In genomic region chr17:57993471-57994365, GRCh38 we compare ENCODE assay signal across 9 cellular contexts. TPM values are rescaled to one million over a fixed set of nuclear protein-coding genes. Genes with fewer than 3 reads are reported as not detected.
DNase-seq lines count a peak whose midpoint lies in the region; ATAC-seq, FAIRE-seq and TF ChIP-seq lines count a peak whose summit lies in the region.
"Had no signal": no experiment of that assay in that cellular context is flagged by ENCODE, and none has a peak within 500 bp of the region (broad histone marks: within the 10 kb centered on the region; RNA-seq: fewer than 3 reads in every experiment).

No MANE protein-coding gene starts in this region.

- TF ChIP-seq RAD21 in GM12878 (IDR thresholded peaks at IDR 0.05; ENCODE audit: insufficient read depth, low read depth, low read length), result 0 out of 2 replicates have a peak, but pooled peaks have one; percentile 1

- no peaks in the 10 kb centered on the region for H3K9me3 Mint-ChIP-seq in activated CD4-positive, alpha-beta T cell treated with anti-CD3 and anti-CD28 coated beads, Interleukin-2, amount 10 ng/mL, durations not matched to agents 24 days and 14 days

- H3K4me3 Mint-ChIP-seq in activated CD4-positive, alpha-beta T cell treated with anti-CD3 and anti-CD28 coated beads, Interleukin-2, amount 10 ng/mL, durations not matched to agents 24 days and 14 days, result no peak overlapping the region

- H3K9ac ChIP-seq in GM12878 (ENCODE audit: control insufficient read depth, insufficient read depth, low read length), result no peak overlapping the region
- H3K9ac ChIP-seq in skeletal muscle satellite cell (ENCODE audit: low read depth, low read length), result peak overlapping the region; percentile 2

- H3K36me3 ChIP-seq in GM12878 (ENCODE audit: control insufficient read depth in 2 of 2, insufficient read depth in 2 of 2, low read length in 1 of 2) (peaks cover 0 to 16% of the 10 kb centered on the region in 2 experiments; a peak in 3 of 4 replicates), skeletal muscle satellite cell (ENCODE audit: insufficient read depth, low read length) (peaks cover 25% of the 10 kb centered on the region)

- WGBS in GM12878 (ENCODE audit: insufficient coverage, insufficient replicate concordance, low lambda C conversion rate, missing lambda C conversion rate), result 20% methylated on average over 3 of the region's 3 CpGs

- no peak; a peak in 1 of 4 replicates for TF ChIP-seq EP300 in GM12878 (IDR thresholded peaks at IDR 0.05; ENCODE audit: borderline replicate concordance in 1 of 2, control insufficient read depth in 1 of 2, low read depth in 2 of 2, low read length in 2 of 2)

- H4K20me1 ChIP-seq in GM12878 (ENCODE audit: control insufficient read depth, insufficient read depth), result no peaks in the 10 kb centered on the region

- H3K27me3 ChIP-seq in GM12878 (replicated peaks in 1 of 2; ENCODE audit: control insufficient read depth in 2 of 2, insufficient read depth in 2 of 2, low read length in 1 of 2) (no peaks in the 10 kb centered on the region), skeletal muscle satellite cell (ENCODE audit: control insufficient read depth, insufficient read depth, low read length) (no peaks in the 10 kb centered on the region)

- no peak overlapping the region for H2AFZ ChIP-seq in GM12878 (ENCODE audit: control insufficient read depth, low read depth, low read length)

- H3K9me3 ChIP-seq in GM12878 (replicated peaks; ENCODE audit: control insufficient read depth, insufficient read depth, low read length) (no peaks in the 10 kb centered on the region), skeletal muscle satellite cell (replicated peaks; ENCODE audit: low read length) (no peaks in the 10 kb centered on the region)

- H3K4me3 ChIP-seq in GM12878 (no peak overlapping the region), skeletal muscle satellite cell (ENCODE audit: low read length) (no peak overlapping the region)

- no peaks in the 10 kb centered on the region for H3K27me3 Mint-ChIP-seq in activated CD4-positive, alpha-beta T cell treated with anti-CD3 and anti-CD28 coated beads, Interleukin-2, amount 10 ng/mL, durations not matched to agents 24 days and 14 days

- no TSS peak for BruUV-seq in GM12878 (replicated peaks; lab: Mats Ljungman, UMichigan)

- in situ Hi-C loops in GM12878 (cut with MboI), result loop anchor here (10.0 kb wide), 1 partner anchor 99 kb away; no protein-coding TSS in a partner anchor

- no peaks in the 10 kb centered on the region; the same call in 1 of the 2 replicates for H3K79me2 ChIP-seq in GM12878 (ENCODE audit: control insufficient read depth, insufficient read depth, low read length)

- CTCF ChIA-PET in GM12878 (lab: Yijun Ruan, JAX), result interaction anchor here (0.7 to 19.6 kb wide), 19 partner anchors 9 to 160 kb away, joined by 3 to 708 read pairs (median 4); partner anchors contain the start of genes MRPS23 and SRSF1

- intact Hi-C loops in activated CD4-positive, alpha-beta T cell treated with anti-CD3 and anti-CD28 coated beads, Interleukin-2, amount 10 ng/mL, durations not matched to agents 24 days and 14 days (cut with micrococcal nuclease), result loop anchor here (2.0 kb wide), 1 partner anchor 135 kb away; no protein-coding TSS in a partner anchor
- intact Hi-C loops in GM12878 (cut with micrococcal nuclease; ENCODE audit: unreplicated experiment), result loop anchor here (2.0 kb wide), 1 partner anchor 101 kb away; no protein-coding TSS in a partner anchor

- peak overlapping the region; percentile 78 for H3K27ac Mint-ChIP-seq in activated CD4-positive, alpha-beta T cell treated with anti-CD3 and anti-CD28 coated beads, Interleukin-2, amount 10 ng/mL, durations not matched to agents 24 days and 14 days

- no peak for TF ChIP-seq CTCF in GM12878 (IDR thresholded peaks at IDR 0.05 in 2 of 3, conservative IDR thresholded peaks at IDR 0.05 in 1 of 3; ENCODE audit: control insufficient read depth in 2 of 3, extremely low read depth in 1 of 3, insufficient read depth in 1 of 3, low read depth in 3 of 3, low read length in 3 of 3)

- peaks cover 43% of the 10 kb centered on the region for H3K4me1 Mint-ChIP-seq in activated CD4-positive, alpha-beta T cell treated with anti-CD3 and anti-CD28 coated beads, Interleukin-2, amount 10 ng/mL, durations not matched to agents 24 days and 14 days

- H3K4me1 ChIP-seq in GM12878 (ENCODE audit: control insufficient read depth, insufficient read depth, low read length) (peaks cover 22% of the 10 kb centered on the region), skeletal muscle satellite cell (ENCODE audit: control insufficient read depth, insufficient read depth, low read length) (peaks cover 10% of the 10 kb centered on the region)

- SMC1A ChIA-PET in GM12878 (lab: Charles Lee; ENCODE audit: uncharacterized antibody, unreplicated experiment), result interaction anchor here (0.5 to 12.0 kb wide), 23 partner anchors 8 to 144 kb away, joined by 3 to 341 read pairs (median 5); partner anchors contain the start of gene MRPS23

- no peak for DNase-seq in activated CD4-positive, alpha-beta T cell treated with anti-CD3 and anti-CD28 coated beads, Interleukin-2, amount 10 ng/mL, durations not matched to agents 24 days and 14 days
- DNase-seq in activated CD4-positive, alpha-beta T cell treated with anti-CD3 and anti-CD28 coated beads for 48 hours, result no peak
- DNase-seq in NCI-H2227 (lab: John Stamatoyannopoulos, UW; ENCODE audit: unreplicated experiment), result peak; percentile 33
- DNase-seq in GM12878 (ENCODE audit: low read depth, low spot score), result no peak
- DNase-seq in activated gamma-delta T cell treated with Interleukin-2 at 50 U/mL for 16 hours, result no peak
- no peak for DNase-seq in NCI-H128 (lab: John Stamatoyannopoulos, UW; ENCODE audit: unreplicated experiment)
- DNase-seq in stimulated activated CD4-positive, alpha-beta T cell treated with anti-CD3 and anti-CD28 coated beads, Interleukin-2, amount 100 ng/mL, for 48 hours, result no peak

- RAD21 ChIA-PET in GM12878 (lab: Charles Lee; ENCODE audit: unreplicated experiment), result interaction anchor here (0.7 to 12.2 kb wide), 20 partner anchors 6 to 144 kb away, joined by 3 to 239 read pairs (median 4); partner anchors contain the start of genes MRPS23 and SRSF1

- H3K36me3 Mint-ChIP-seq in activated CD4-positive, alpha-beta T cell treated with anti-CD3 and anti-CD28 coated beads, Interleukin-2, amount 10 ng/mL, durations not matched to agents 24 days and 14 days (ENCODE audit: low read depth), result peaks cover 30% of the 10 kb centered on the region

- POLR2A ChIA-PET in GM12878 (lab: Charles Lee), result interaction anchor here (0.9 to 1.8 kb wide), 5 partner anchors 8 to 145 kb away, joined by 3 to 9 read pairs (median 4); no protein-coding TSS in a partner anchor

- ATAC-seq in GM12878, result peak; percentile 29

- no peak overlapping the region; the same call in 1 of the 2 replicates for H3K27ac ChIP-seq in GM12878 (ENCODE audit: control insufficient read depth, insufficient read depth)
- H3K27ac ChIP-seq: C4-2B had no signal

- peak; percentile 45; the same call in 1 of the 2 replicates for TF ChIP-seq POLR2A in GM12878 (IDR thresholded peaks at IDR 0.05; ENCODE audit: low read depth, low read length)

- peak; percentile 35 for FAIRE-seq in GM12878 (lab: Jason Lieb, UNC)

- H3K4me2 ChIP-seq in GM12878 (ENCODE audit: control insufficient read depth, insufficient read depth), result peak overlapping the region; percentile 51
- no peak overlapping the region for H3K4me2 ChIP-seq in skeletal muscle satellite cell (ENCODE audit: low read length)

RNA-seq across cellular contexts. Expression of gene VEZF1, which starts 5.7 kb away (rescaled TPM):
- 35.4 and 37.3 TPM in 2 replicates for total RNA-seq in activated CD4-positive, alpha-beta T cell treated with anti-CD3 and anti-CD28 coated beads, Interleukin-2, amount 10 ng/mL, durations not matched to agents 24 days and 14 days
- total RNA-seq in GM12878 (2013; cell fraction: nucleolus; rRNA removed), result 36.1 and 37.5 TPM in 2 replicates
- 22.4 and 25.0 TPM in 2 replicates for total RNA-seq in GM12878 (2014; rRNA removed)
- 23.4 and 23.7 TPM in 2 replicates for total RNA-seq in GM12878 (2014; rRNA removed; fragmentation: Illumina TruSeq; extraction: Trizol)
- 22.9 and 25.7 TPM in 2 replicates for total RNA-seq in GM12878 (2021)
- 9.9 TPM for polyA plus RNA-seq in GM12878 (2011; ENCODE audit: low read depth)
- 26.2 and 27.1 TPM in 2 replicates for polyA plus RNA-seq in GM12878 (2011; rRNA removed)
- 18.8 and 20.1 TPM in 2 replicates for polyA plus RNA-seq in GM12878 (2011; cell fraction: cytosol; rRNA removed)
- polyA plus RNA-seq in GM12878 (2011; cell fraction: nucleus; rRNA removed), result 26.6 and 31.7 TPM in 2 replicates
- 14.5 and 15.0 TPM in 2 replicates for polyA plus RNA-seq in GM12878 (2012)
- 28.2 and 32.4 TPM in 2 replicates for polyA plus RNA-seq in GM12878 (2014; fragmentation: Illumina TruSeq; extraction: Trizol)
- 10 to 100 TPM in 1 of 2 experiments, 1 to 10 TPM in 1; 9.5 to 11.7 TPM for polyA plus RNA-seq in GM12878 (2014; fragmentation: Nextera tagmentation; extraction: Ambion mirVana)
- polyA plus RNA-seq in GM12878 (2014; rRNA removed), result 13.7 and 15.1 TPM in 2 replicates
- polyA plus RNA-seq in GM12878 (2016; fragmentation: Nextera tagmentation; extraction: Ambion mirVana), result 10 to 100 TPM; 14.8 to 18.2 TPM
- 39.4 and 50.4 TPM in 2 replicates for polyA minus RNA-seq in GM12878 (2011; rRNA and poly(A)+ RNA removed)
- 13.8 and 19.4 TPM in 2 replicates for polyA minus RNA-seq in GM12878 (2011; cell fraction: cytosol; rRNA and poly(A)+ RNA removed)
- polyA minus RNA-seq in GM12878 (2011; cell fraction: nucleus; rRNA and poly(A)+ RNA removed), result 18.6 and 25.8 TPM in 2 replicates
- 24.6 and 24.9 TPM in 2 replicates for total RNA-seq in skeletal muscle satellite cell (2012; rRNA removed)

RNA-seq across cellular contexts. Expression of gene SRSF1, which starts 13.3 kb away (rescaled TPM):
- 510 and 515 TPM in 2 replicates for total RNA-seq in activated CD4-positive, alpha-beta T cell treated with anti-CD3 and anti-CD28 coated beads, Interleukin-2, amount 10 ng/mL, durations not matched to agents 24 days and 14 days
- total RNA-seq in GM12878 (2013; cell fraction: nucleolus; rRNA removed), result 908 and 925 TPM in 2 replicates
- total RNA-seq in GM12878 (2014; rRNA removed) (386 and 445 TPM in 2 replicates), GM12878 (2014; rRNA removed; fragmentation: Illumina TruSeq; extraction: Trizol) (449 and 474 TPM in 2 replicates), GM12878 (2021) (429 and 438 TPM in 2 replicates)
- polyA plus RNA-seq in GM12878 (2011; ENCODE audit: low read depth), result 92.6 TPM
- polyA plus RNA-seq in GM12878 (2011; rRNA removed) (451 and 626 TPM in 2 replicates), GM12878 (2014; fragmentation: Illumina TruSeq; extraction: Trizol) (377 and 464 TPM in 2 replicates), GM12878 (2014; fragmentation: Nextera tagmentation; extraction: Ambion mirVana) (100 to 1,000 TPM; 101 to 104 TPM), GM12878 (2014; rRNA removed) (392 and 421 TPM in 2 replicates), GM12878 (2016; fragmentation: Nextera tagmentation; extraction: Ambion mirVana) (100 to 1,000 TPM; 387 to 420 TPM)
- polyA plus RNA-seq in GM12878 (2011; cell fraction: cytosol; rRNA removed), result 202 and 387 TPM in 2 replicates
- polyA plus RNA-seq in GM12878 (2011; cell fraction: nucleus; rRNA removed), result 1,046 and 1,298 TPM in 2 replicates
- polyA plus RNA-seq in GM12878 (2012), result 174 and 210 TPM in 2 replicates
- polyA minus RNA-seq in GM12878 (2011; rRNA and poly(A)+ RNA removed), result 321 and 353 TPM in 2 replicates
- 159 and 182 TPM in 2 replicates for polyA minus RNA-seq in GM12878 (2011; cell fraction: cytosol; rRNA and poly(A)+ RNA removed)
- polyA minus RNA-seq in GM12878 (2011; cell fraction: nucleus; rRNA and poly(A)+ RNA removed), result 566 and 707 TPM in 2 replicates
- total RNA-seq in skeletal muscle satellite cell (2012; rRNA removed), result 365 and 445 TPM in 2 replicates

RNA-seq across cellular contexts. Expression of gene CUEDC1, which starts 38.5 kb away (rescaled TPM):
- total RNA-seq in activated CD4-positive, alpha-beta T cell treated with anti-CD3 and anti-CD28 coated beads, Interleukin-2, amount 10 ng/mL, durations not matched to agents 24 days and 14 days, result 0.50 and 0.58 TPM in 2 replicates
- 2.4 and 2.9 TPM in 2 replicates for total RNA-seq in GM12878 (2013; cell fraction: nucleolus; rRNA removed)
- total RNA-seq in GM12878 (2014; rRNA removed) (2.7 and 2.9 TPM in 2 replicates), GM12878 (2014; rRNA removed; fragmentation: Illumina TruSeq; extraction: Trizol) (4.1 and 6.3 TPM in 2 replicates), GM12878 (2021) (6.6 and 7.4 TPM in 2 replicates)
- 0.16 TPM for polyA plus RNA-seq in GM12878 (2011; ENCODE audit: low read depth)
- polyA plus RNA-seq in GM12878 (2011; rRNA removed) (0.49 and 0.50 TPM in 2 replicates), GM12878 (2014; fragmentation: Illumina TruSeq; extraction: Trizol) (2.4 and 5.6 TPM in 2 replicates), GM12878 (2014; fragmentation: Nextera tagmentation; extraction: Ambion mirVana) (under 1 TPM; 0.24 to 0.80 TPM), GM12878 (2014; rRNA removed) (5.7 and 7.0 TPM in 2 replicates), GM12878 (2016; fragmentation: Nextera tagmentation; extraction: Ambion mirVana) (under 1 TPM; 0.55 to 0.71 TPM)
- polyA plus RNA-seq in GM12878 (2011; cell fraction: cytosol; rRNA removed), result 0.97 and 1.2 TPM in 2 replicates
- 3.0 and 4.4 TPM in 2 replicates for polyA plus RNA-seq in GM12878 (2011; cell fraction: nucleus; rRNA removed)
- polyA plus RNA-seq in GM12878 (2012), result 0.45 and 0.54 TPM in 2 replicates
- 0.22 and 0.72 TPM in 2 replicates for polyA minus RNA-seq in GM12878 (2011; rRNA and poly(A)+ RNA removed)
- polyA minus RNA-seq in GM12878 (2011; cell fraction: cytosol; rRNA and poly(A)+ RNA removed), result 0.94 TPM in 1 of 2 replicates, not detected in the other
- 0.97 and 1.1 TPM in 2 replicates for polyA minus RNA-seq in GM12878 (2011; cell fraction: nucleus; rRNA and poly(A)+ RNA removed)
- 9.4 and 15.7 TPM in 2 replicates for total RNA-seq in skeletal muscle satellite cell (2012; rRNA removed)
